ENCODE assay signal across 25 cellular contexts in the genomic region with DNA sequence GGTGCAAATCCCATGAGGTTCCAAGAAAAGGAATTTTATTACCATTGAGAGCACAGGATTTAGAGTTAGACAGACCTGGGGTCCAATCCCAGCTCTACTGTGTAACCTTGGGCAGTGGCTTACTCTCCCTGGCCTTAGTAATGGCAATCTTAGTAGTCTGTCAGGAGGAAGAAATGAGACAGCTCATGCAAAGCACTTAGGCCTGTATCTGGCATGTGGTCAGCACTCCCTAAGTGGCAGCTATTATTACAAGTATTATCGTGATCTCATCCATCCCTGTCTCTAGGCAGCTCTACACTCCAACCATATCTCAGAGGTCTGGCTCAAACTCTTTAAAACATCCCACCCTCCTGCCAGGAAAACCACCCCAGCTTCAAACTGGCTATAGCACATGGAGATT.
DNase-seq lines count a peak whose midpoint lies in the region; ATAC-seq and TF ChIP-seq lines count a peak whose summit lies in the region.
"Had no signal": no experiment of that assay in that cellular context is flagged by ENCODE, and none has a peak within 500 bp of the region (broad histone marks: within the 10 kb centered on the region; RNA-seq: fewer than 3 reads in every experiment).

No MANE protein-coding gene starts in this region.

- H3K27me3 ChIP-seq in heart left ventricle (peaks cover 0 to 7% (median 0%) of the 10 kb centered on the region in 9 donors), gastrocnemius medialis (no peaks in the 10 kb centered on the region)
- H3K27me3 ChIP-seq: SJSA1 had no signal

- no peaks in the 10 kb centered on the region for H3K36me3 Mint-ChIP-seq in nephron progenitor cell (ENCODE audit: low read depth)
- H3K36me3 Mint-ChIP-seq: CD4-positive, CD25-positive, alpha-beta regulatory T cell; IgD-negative memory B cell had no signal

- H3K36me3 ChIP-seq in heart left ventricle (no peaks in the 10 kb centered on the region), gastrocnemius medialis (no peaks in the 10 kb centered on the region)
- H3K36me3 ChIP-seq: BLaER1, SJSA1 had no signal

- peaks cover 0 to 2% (median 0%) of the 10 kb centered on the region in 12 donors for H3K4me1 ChIP-seq in heart left ventricle
- H3K4me1 ChIP-seq in gastrocnemius medialis, result no peaks in the 10 kb centered on the region
- H3K4me1 ChIP-seq: BLaER1, SJSA1 had no signal

- no peak for DNase-seq in Right ventricle myocardium superior
- DNase-seq in cardiac septum (ENCODE audit: low spot score), result no peak
- DNase-seq in heart left ventricle, result peak in 1 of 5 donors; percentile 36
- DNase-seq in nephron progenitor cell, result no peak
- DNase-seq in gastrocnemius medialis, result no peak
- DNase-seq: CD4-positive, CD25-positive, alpha-beta regulatory T cell; DMS153; NCI-H1048; NCI-H1417 treated with DMSO at 0.1 percent for 48 hours; NCI-H1694 treated with DMSO at 0.1 percent for 48 hours; NCI-H2081; NCI-H2171 treated with DMSO at 0.1 percent for 48 hours; NCI-H345; NCI-H526; NCI-H82; NK-92 treated with Interleukin-12 subunit alpha and Interleukin-12 subunit beta, amount 100 ng/mL, for 24 hours; PC-3 had no signal

- peaks cover 8% of the 10 kb centered on the region for H3K4me1 Mint-ChIP-seq in nephron progenitor cell
- H3K4me1 Mint-ChIP-seq: CD4-positive, CD25-positive, alpha-beta regulatory T cell; IgD-negative memory B cell had no signal

- intact Hi-C loops in Right ventricle myocardium superior (cut with DNase I), result no loop called here
- intact Hi-C loops in cardiac septum (cut with DNase I), result no loop called here
- intact Hi-C loops in heart left ventricle (cut with DNase I), result no loop called here
- intact Hi-C loops in gastrocnemius medialis (cut with DNase I; ENCODE audit: low total_unique reads), result no loop called here

- H3K9me3 ChIP-seq in heart left ventricle, result peaks cover 0 to 14% (median 4%) of the 10 kb centered on the region in 12 donors
- no peaks in the 10 kb centered on the region for H3K9me3 ChIP-seq in gastrocnemius medialis
- H3K9me3 ChIP-seq: SJSA1 had no signal

- in situ Hi-C loops in gastrocnemius medialis (cut with MboI; ENCODE audit: low sequenced_read_pairs in 4 of 4), result no loop called here

- TF ChIP-seq POLR2A in heart left ventricle (IDR thresholded peaks at IDR 0.05), result no peak
- TF ChIP-seq POLR2A in gastrocnemius medialis (IDR thresholded peaks at IDR 0.05), result no peak
- TF ChIP-seq POLR2A in GM18505 (IDR thresholded peaks at IDR 0.05; ENCODE audit: borderline replicate concordance, extremely low read depth, insufficient read depth, insufficient read length), result no peak

- no peak for TF ChIP-seq CTCF in heart left ventricle (IDR thresholded peaks at IDR 0.05)
- TF ChIP-seq CTCF in nephron progenitor cell (IDR thresholded peaks at IDR 0.05), result no peak
- no peak for TF ChIP-seq CTCF in gastrocnemius medialis (IDR thresholded peaks at IDR 0.05 in 4 of 5, conservative IDR thresholded peaks at IDR 0.05 in 1 of 5)

- H3K4me3 ChIP-seq in heart left ventricle (no peak overlapping the region), gastrocnemius medialis (no peak overlapping the region)
- H3K4me3 ChIP-seq: BLaER1, SJSA1 had no signal

- WGBS in heart left ventricle, 4 donors, result 29 to 65% (median 41%) methylated on average over 1 of the region's 1 CpG; no CpG with 5 or more reads in 1 of the 4 donors

- H3K9me3 Mint-ChIP-seq in nephron progenitor cell, result peaks cover 66% of the 10 kb centered on the region

- peak overlapping the region; percentile 74 for H3K27ac Mint-ChIP-seq in nephron progenitor cell
- H3K27ac Mint-ChIP-seq: CD4-positive, CD25-positive, alpha-beta regulatory T cell; IgD-negative memory B cell had no signal

- H3K4me3 Mint-ChIP-seq in nephron progenitor cell, result no peak overlapping the region
- H3K4me3 Mint-ChIP-seq: CD4-positive, CD25-positive, alpha-beta regulatory T cell; IgD-negative memory B cell had no signal

- H3K27ac ChIP-seq in heart left ventricle, result peak overlapping the region in 1 of 12 donors; percentile 42
- no peak overlapping the region for H3K27ac ChIP-seq in gastrocnemius medialis
- H3K27ac ChIP-seq: BLaER1, HL-60, KMS-11, SJSA1 had no signal

- ATAC-seq in Right ventricle myocardium superior (ENCODE audit: poor library complexity) (peak; percentile 88), heart left ventricle (peak; percentile 66 to 88 (median 80)), GM21576 (IDR thresholded peaks at IDR 0.05; ENCODE audit: unreplicated experiment) (no peak), gastrocnemius medialis (no peak), GM18505 (IDR thresholded peaks at IDR 0.05; ENCODE audit: unreplicated experiment) (no peak)
- ATAC-seq: HCT116, PC-3 had no signal

- H3K27me3 Mint-ChIP-seq in nephron progenitor cell (ENCODE audit: low read depth, poor library complexity), result peaks cover 8% of the 10 kb centered on the region
- H3K27me3 Mint-ChIP-seq: CD4-positive, CD25-positive, alpha-beta regulatory T cell had no signal

Comparison
In these comparisons a context has a peak if more than half of its experiments do, and no peak if none do; other contexts are left out.
1. ATAC-seq: peak in Right ventricle myocardium superior (single experiment) and heart left ventricle (4 of 4); none in GM21576 (single experiment), gastrocnemius medialis (0 of 2) and GM18505 (single experiment).